In the genomic region with DNA sequence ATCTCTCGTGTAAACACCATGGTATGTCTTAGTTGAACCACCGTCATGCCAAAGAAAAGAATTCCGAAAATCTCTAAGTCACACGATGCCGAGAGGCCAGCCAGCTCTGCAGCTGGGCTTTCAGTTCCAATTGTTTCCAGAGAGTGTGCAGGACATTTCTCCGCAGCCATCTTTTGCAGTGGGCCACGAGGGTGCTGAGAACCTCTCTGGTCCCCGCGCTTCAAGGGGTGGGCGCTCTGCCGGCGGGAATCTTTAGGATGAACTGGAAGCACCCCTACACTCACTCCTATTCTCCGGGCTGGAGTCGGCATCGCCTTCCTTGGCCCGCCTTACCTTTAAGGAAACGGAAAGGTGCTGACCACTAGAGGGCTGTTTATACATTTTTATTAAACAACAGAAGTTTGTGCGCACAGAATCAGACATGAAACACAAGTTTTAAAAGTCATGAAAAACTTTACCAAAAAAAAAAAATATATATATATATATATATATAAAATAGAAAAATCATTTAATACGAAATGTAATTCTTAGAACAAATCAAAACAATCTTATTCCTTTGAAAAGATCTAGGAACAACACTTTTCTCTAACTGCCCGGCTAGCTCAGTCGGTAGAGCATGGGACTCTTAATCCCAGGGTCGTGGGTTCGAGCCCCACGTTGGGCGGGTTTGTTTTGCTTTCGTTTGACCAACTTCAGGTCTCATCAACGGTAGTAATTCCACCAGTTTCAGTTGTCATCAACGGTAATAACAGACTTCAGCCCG, we compare ENCODE assay signal across 8 cellular contexts. TPM values are rescaled to one million over a fixed set of nuclear protein-coding genes. Genes with fewer than 3 reads are reported as not detected.
A peak's percentile ranks its signal among the peaks of the same experiment; 100 is the strongest.
DNase-seq lines count a peak whose midpoint lies in the region; ATAC-seq and TF ChIP-seq lines count a peak whose summit lies in the region.

No MANE protein-coding gene starts in this region.

- WGBS in liver: 1% methylated on average over 29 of the region's 29 CpGs

- intact Hi-C loops in dendritic cell treated with granulocyte-macrophage colony-stimulating factor and Interleukin-4, amounts not matched to agents 40 ng/mL and 50 ng/mL, for 4 days (cut with micrococcal nuclease): no loop called here

- no peaks in the 10 kb centered on the region for H3K27me3 Mint-ChIP-seq in dendritic cell treated with granulocyte-macrophage colony-stimulating factor and Interleukin-4, amounts not matched to agents 40 ng/mL and 50 ng/mL, for 4 days

- H3K4me3 ChIP-seq in liver (ENCODE audit: low read depth in 1 of 3, low read length in 3 of 3): peak overlapping the region; percentile 49 to 59 (median 54)

- H3K9ac ChIP-seq in liver (ENCODE audit: low read depth in 1 of 2, low read length in 2 of 2): peak overlapping the region in 1 of 2 donors; percentile 24

- no peaks in the 10 kb centered on the region for H3K9me3 Mint-ChIP-seq in dendritic cell treated with granulocyte-macrophage colony-stimulating factor and Interleukin-4, amounts not matched to agents 40 ng/mL and 50 ng/mL, for 4 days

- no peaks in the 10 kb centered on the region for H3K4me1 ChIP-seq in liver (ENCODE audit: control insufficient read depth in 4 of 4, insufficient read depth in 4 of 4, low read length in 3 of 4)

- no peaks in the 10 kb centered on the region for H3K36me3 ChIP-seq in liver (ENCODE audit: control insufficient read depth in 4 of 4, insufficient read depth in 3 of 4, low read depth in 1 of 4, low read length in 3 of 4)

- peak; percentile 40 to 68 for TF ChIP-seq RAD21 in liver (IDR thresholded peaks at IDR 0.05)

- H3K36me3 Mint-ChIP-seq in dendritic cell treated with granulocyte-macrophage colony-stimulating factor and Interleukin-4, amounts not matched to agents 40 ng/mL and 50 ng/mL, for 4 days (ENCODE audit: low read depth): no peaks in the 10 kb centered on the region

- H3K27ac Mint-ChIP-seq in dendritic cell treated with granulocyte-macrophage colony-stimulating factor and Interleukin-4, amounts not matched to agents 40 ng/mL and 50 ng/mL, for 4 days: peak overlapping the region; percentile 67

- no peaks in the 10 kb centered on the region for H3K9me3 ChIP-seq in liver (ENCODE audit: control insufficient read depth in 4 of 4, low read length in 3 of 4)

- peak; percentile 86 for ATAC-seq in GM18498 (IDR thresholded peaks at IDR 0.05; ENCODE audit: unreplicated experiment)
- peak; percentile 84 for ATAC-seq in HG03066 (IDR thresholded peaks at IDR 0.05; ENCODE audit: low read depth, unreplicated experiment)

- H3K4me3 Mint-ChIP-seq in dendritic cell treated with granulocyte-macrophage colony-stimulating factor and Interleukin-4, amounts not matched to agents 40 ng/mL and 50 ng/mL, for 4 days: peak overlapping the region; percentile 79

- peak; percentile 49 for TF ChIP-seq CTCF in liver (IDR thresholded peaks at IDR 0.05; ENCODE audit: low read depth, low read length, missing input control)

- DNase-seq in NCI-H460 (ENCODE audit: extremely low read depth, low read depth): peak; percentile 78
- peak; percentile 89 for DNase-seq in activated CD4-positive, alpha-beta T cell treated with anti-CD3 and anti-CD28 coated beads for 48 hours
- DNase-seq in stimulated activated CD4-positive, alpha-beta T cell treated with anti-CD3 and anti-CD28 coated beads, Interleukin-2, amount 100 ng/mL, for 4 hours (ENCODE audit: low read depth): peak; percentile 58
- no peak for DNase-seq in NCI-H1048 (lab: John Stamatoyannopoulos, UW)

- H3K27ac ChIP-seq in liver (ENCODE audit: low read depth in 1 of 2, low read length in 2 of 2): no peak overlapping the region

- no peaks in the 10 kb centered on the region for H3K27me3 ChIP-seq in liver (ENCODE audit: control insufficient read depth in 4 of 4, insufficient read depth in 4 of 4, low read length in 3 of 4)

- H3K4me1 Mint-ChIP-seq in dendritic cell treated with granulocyte-macrophage colony-stimulating factor and Interleukin-4, amounts not matched to agents 40 ng/mL and 50 ng/mL, for 4 days (ENCODE audit: low read depth): no peaks in the 10 kb centered on the region

TF ChIP-seq in liver, 16 proteins besides CTCF, POLR2A, EP300 and RAD21:
- TF ChIP-seq HNF4A (conservative IDR thresholded peaks at IDR 0.05): peak in 1 of 2 donors; percentile 26
- TF ChIP-seq YY1 (IDR thresholded peaks at IDR 0.05): peak; percentile 62
- TF ChIP-seq SP1 (IDR thresholded peaks at IDR 0.05): no peak
- TF ChIP-seq, protein P1, sequence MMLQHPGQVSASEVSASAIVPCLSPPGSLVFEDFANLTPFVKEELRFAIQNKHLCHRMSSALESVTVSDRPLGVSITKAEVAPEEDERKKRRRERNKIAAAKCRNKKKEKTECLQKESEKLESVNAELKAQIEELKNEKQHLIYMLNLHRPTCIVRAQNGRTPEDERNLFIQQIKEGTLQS (IDR thresholded peaks at IDR 0.05): peak; percentile 100

RNA-seq across cellular contexts. Expression of a gene that starts 12.5 kb away (rescaled TPM):
- total RNA-seq in NCI-H460 (2014; rRNA removed; shearing (Covaris generic)): 142 and 162 TPM in 2 replicates
- 77.8 and 80.4 TPM in 2 replicates for polyA plus RNA-seq in NCI-H460 (2014; cell fraction: nucleus; rRNA removed)
- total RNA-seq in liver: 100 to 1,000 TPM; 120 to 134 TPM
- polyA plus RNA-seq in liver: 100 to 1,000 TPM in 1 of 2 donors, 10 to 100 TPM in 1; 67.5 to 127 TPM

RNA-seq across cellular contexts. Expression of a gene that starts 48.9 kb away (rescaled TPM):
- 1.8 and 2.1 TPM in 2 replicates for total RNA-seq in NCI-H460 (2014; rRNA removed; shearing (Covaris generic))
- 5.5 and 9.4 TPM in 2 replicates for polyA plus RNA-seq in NCI-H460 (2014; cell fraction: nucleus; rRNA removed)
- 1 to 10 TPM; 1.3 to 2.4 TPM for total RNA-seq in liver
- polyA plus RNA-seq in liver: 1 to 10 TPM in 1 of 2 donors, under 1 TPM in 1; 0.13 to 1.2 TPM
